Comparison of ENCODE assay signal across 8 cellular contexts in genomic region chr2:200308001-200308400, GRCh38. TPM values are rescaled to one million over a fixed set of nuclear protein-coding genes. Genes with fewer than 3 reads are reported as not detected.
DNase-seq lines count a peak whose midpoint lies in the region; ATAC-seq and TF ChIP-seq lines count a peak whose summit lies in the region.

No MANE protein-coding gene starts in this region.

- no peak for ATAC-seq in activated CD4-positive, alpha-beta T cell treated with anti-CD3 and anti-CD28 coated beads for 36 hours
- no peak for ATAC-seq in activated CD8-positive, alpha-beta T cell treated with anti-CD3 and anti-CD28 coated beads, Interleukin-2, amount 10 ng/mL, durations not matched to agents 7 days and 5 days
- no peak for ATAC-seq in HG03342 (IDR thresholded peaks at IDR 0.05; ENCODE audit: unreplicated experiment)
- no peak for ATAC-seq in HG02759 (IDR thresholded peaks at IDR 0.05; ENCODE audit: unreplicated experiment)

- H3K36me3 ChIP-seq in iPS-15b (ENCODE audit: control insufficient read depth, insufficient read depth, low read length) (no peaks in the 10 kb centered on the region), testis (ENCODE audit: low read depth, missing control alignments) (no peaks in the 10 kb centered on the region)

- no peaks in the 10 kb centered on the region for H3K9me3 Mint-ChIP-seq in activated CD4-positive, alpha-beta T cell treated with anti-CD3 and anti-CD28 coated beads for 36 hours (ENCODE audit: low read depth)
- H3K9me3 Mint-ChIP-seq in activated CD8-positive, alpha-beta T cell treated with anti-CD3 and anti-CD28 coated beads, Interleukin-2, amount 10 ng/mL, durations not matched to agents 7 days and 5 days (ENCODE audit: insufficient read depth) = no peaks in the 10 kb centered on the region

- 6 to 14% methylated on average over 6 of the region's 6 CpGs for WGBS in testis, 2 donors

- peak overlapping the region; percentile 68 for H3K4me3 Mint-ChIP-seq in activated CD4-positive, alpha-beta T cell treated with anti-CD3 and anti-CD28 coated beads for 36 hours
- H3K4me3 Mint-ChIP-seq in activated CD8-positive, alpha-beta T cell treated with anti-CD3 and anti-CD28 coated beads, Interleukin-2, amount 10 ng/mL, durations not matched to agents 7 days and 5 days = peak overlapping the region; percentile 79

- POLR2A ChIA-PET in activated CD4-positive, alpha-beta T cell treated with anti-CD3 and anti-CD28 coated beads for 36 hours (lab: Charles Lee) = interaction anchor here (0.6 kb wide), 1 partner anchor 30 kb away, joined by 5 read pairs; no protein-coding TSS in a partner anchor
- POLR2A ChIA-PET in activated CD8-positive, alpha-beta T cell treated with anti-CD3 and anti-CD28 coated beads, Interleukin-2, amount 10 ng/mL, durations not matched to agents 7 days and 5 days (lab: Charles Lee) = no interaction called here

- H3K4me1 Mint-ChIP-seq in activated CD4-positive, alpha-beta T cell treated with anti-CD3 and anti-CD28 coated beads for 36 hours = peaks cover 21% of the 10 kb centered on the region
- peaks cover 26% of the 10 kb centered on the region for H3K4me1 Mint-ChIP-seq in activated CD8-positive, alpha-beta T cell treated with anti-CD3 and anti-CD28 coated beads, Interleukin-2, amount 10 ng/mL, durations not matched to agents 7 days and 5 days (ENCODE audit: low read depth)

- peaks cover 2% of the 10 kb centered on the region for H3K36me3 Mint-ChIP-seq in activated CD4-positive, alpha-beta T cell treated with anti-CD3 and anti-CD28 coated beads for 36 hours (ENCODE audit: low read depth)
- peaks cover 5% of the 10 kb centered on the region for H3K36me3 Mint-ChIP-seq in activated CD8-positive, alpha-beta T cell treated with anti-CD3 and anti-CD28 coated beads, Interleukin-2, amount 10 ng/mL, durations not matched to agents 7 days and 5 days (ENCODE audit: low read depth)

- DNase-seq in activated CD4-positive, alpha-beta T cell treated with anti-CD3 and anti-CD28 coated beads for 36 hours = no peak
- DNase-seq in activated CD4-positive, alpha-beta T cell treated with anti-CD3 and anti-CD28 coated beads for 1 hour = no peak
- no peak for DNase-seq in activated CD8-positive, alpha-beta T cell treated with anti-CD3 and anti-CD28 coated beads, Interleukin-2, amount 10 ng/mL, durations not matched to agents 7 days and 5 days
- DNase-seq in testis (no peak), cortex of kidney (lab: John Stamatoyannopoulos, UW) (no peak)

- H3K27me3 ChIP-seq in iPS-15b (ENCODE audit: control insufficient read depth, insufficient read depth, low read length) (peaks cover 2% of the 10 kb centered on the region), testis (no peaks in the 10 kb centered on the region)

- intact Hi-C loops in activated CD4-positive, alpha-beta T cell treated with anti-CD3 and anti-CD28 coated beads for 36 hours (cut with DNase I, micrococcal nuclease) = loop anchor here (5.0 kb wide), 4 partner anchors 64 to 331 kb away; partner anchors contain the start of gene SGO2 (in 1 of the 2)
- intact Hi-C loops in testis (cut with DNase I; ENCODE audit: low total_unique reads) = loop anchor here (10.0 kb wide), 1 partner anchor 167 kb away; no protein-coding TSS in a partner anchor

- CTCF ChIA-PET in activated CD4-positive, alpha-beta T cell treated with anti-CD3 and anti-CD28 coated beads for 36 hours (lab: Charles Lee) = no interaction called here
- CTCF ChIA-PET in activated CD8-positive, alpha-beta T cell treated with anti-CD3 and anti-CD28 coated beads, Interleukin-2, amount 10 ng/mL, durations not matched to agents 7 days and 5 days (lab: Charles Lee) = interaction anchor here (0.9 to 1.7 kb wide), 6 partner anchors 13 to 328 kb away, joined by 3 to 4 read pairs (median 3); no protein-coding TSS in a partner anchor

- H3K4me1 ChIP-seq in iPS-15b (ENCODE audit: control insufficient read depth, insufficient read depth, low read length) (peaks cover 33% of the 10 kb centered on the region), testis (peaks cover 9% of the 10 kb centered on the region)

- no peak overlapping the region for H3K9ac ChIP-seq in iPS-15b (ENCODE audit: low read depth, low read length)

- H3K4me3 ChIP-seq in iPS-15b (ENCODE audit: low read depth, low read length) (peak overlapping the region; percentile 82), testis (peak overlapping the region; percentile 79 to 89)

- peak overlapping the region; percentile 93 to 94 for H3K27ac ChIP-seq in testis

- peaks cover 20% of the 10 kb centered on the region for H3K27me3 Mint-ChIP-seq in activated CD4-positive, alpha-beta T cell treated with anti-CD3 and anti-CD28 coated beads for 36 hours
- peaks cover 36% of the 10 kb centered on the region for H3K27me3 Mint-ChIP-seq in activated CD8-positive, alpha-beta T cell treated with anti-CD3 and anti-CD28 coated beads, Interleukin-2, amount 10 ng/mL, durations not matched to agents 7 days and 5 days (ENCODE audit: low read depth)

- H3K27ac Mint-ChIP-seq in activated CD4-positive, alpha-beta T cell treated with anti-CD3 and anti-CD28 coated beads for 36 hours = no peak overlapping the region
- peak overlapping the region; percentile 76 for H3K27ac Mint-ChIP-seq in activated CD8-positive, alpha-beta T cell treated with anti-CD3 and anti-CD28 coated beads, Interleukin-2, amount 10 ng/mL, durations not matched to agents 7 days and 5 days

- no peak for TF ChIP-seq POLR2A in testis (IDR thresholded peaks at IDR 0.05)

- TF ChIP-seq CTCF in testis (IDR thresholded peaks at IDR 0.05) = no peak

- H3K9me3 ChIP-seq in iPS-15b (ENCODE audit: control insufficient read depth, insufficient read depth, low read length) = no peaks in the 10 kb centered on the region
- no peaks in the 10 kb centered on the region for H3K9me3 ChIP-seq in testis

RNA-seq across cellular contexts. Expression of gene SPATS2L, which starts 1.5 kb away (rescaled TPM):
- 10 to 100 TPM; 14.7 to 25.8 TPM for total RNA-seq in activated CD4-positive, alpha-beta T cell treated with anti-CD3 and anti-CD28 coated beads for 36 hours
- total RNA-seq in activated CD8-positive, alpha-beta T cell treated with anti-CD3 and anti-CD28 coated beads, Interleukin-2, amount 10 ng/mL, durations not matched to agents 7 days and 5 days = 10 to 100 TPM; 45.5 to 46.5 TPM
- 10 to 100 TPM; 49.7 to 52.9 TPM for total RNA-seq in testis
- 67.6 TPM for polyA plus RNA-seq in testis (ENCODE audit: insufficient read depth, low read depth, low replicate concordance)
